Comparison of ENCODE assay signal across 8 cellular contexts in genomic region chr14:73725116-73726024, GRCh38. TPM values are rescaled to one million over a fixed set of nuclear protein-coding genes. Genes with fewer than 3 reads are reported as not detected.
DNase-seq lines count a peak whose midpoint lies in the region; ATAC-seq lines count a peak whose summit lies in the region.

No MANE protein-coding gene starts in this region.

- H3K9me3 Mint-ChIP-seq in T-helper 2 cell treated with Interferon-gamma antibody and Interleukin-4, amounts not matched to agents 5 μg/mL and 100 μg/mL, for 36 hours: no peaks in the 10 kb centered on the region
- H3K9me3 Mint-ChIP-seq in activated T-cell treated with anti-CD3 and anti-CD28 coated beads, Interleukin-2, amount 50 U/mL, for 72 hours: no peaks in the 10 kb centered on the region

- peaks cover 74% of the 10 kb centered on the region for H3K36me3 Mint-ChIP-seq in T-helper 2 cell treated with Interferon-gamma antibody and Interleukin-4, amounts not matched to agents 5 μg/mL and 100 μg/mL, for 36 hours (ENCODE audit: low read depth)
- H3K36me3 Mint-ChIP-seq in activated T-cell treated with anti-CD3 and anti-CD28 coated beads, Interleukin-2, amount 50 U/mL, for 72 hours (ENCODE audit: insufficient read depth in 2 of 2): peaks cover 13 to 43% of the 10 kb centered on the region in 2 donors

- peak; percentile 15 for DNase-seq in T-helper 2 cell treated with Interferon-gamma antibody and Interleukin-4, amounts not matched to agents 5 μg/mL and 100 μg/mL, for 36 hours (ENCODE audit: low spot score)
- DNase-seq in T-helper 2 cell (no peak), iris pigment epithelial cell (ENCODE audit: low read depth) (peak; percentile 66), substantia nigra (lab: John Stamatoyannopoulos, UW) (no peak), LoVo (ENCODE audit: low spot score) (no peak), DMS53 treated with DMSO at 0.1 percent for 48 hours (lab: John Stamatoyannopoulos, UW; ENCODE audit: unreplicated experiment) (no peak)
- no peak for DNase-seq in activated T-cell treated with anti-CD3 and anti-CD28 coated beads, Interleukin-2, amount 50 U/mL, for 72 hours

- peak in 1 of 2 donors; percentile 29 for ATAC-seq in activated T-cell treated with anti-CD3 and anti-CD28 coated beads, Interleukin-2, amount 50 U/mL, for 72 hours (replicated peaks in 1 of 2)
- ATAC-seq in GM18519 (IDR thresholded peaks at IDR 0.05; ENCODE audit: low FRiP score, unreplicated experiment): no peak

- no peaks in the 10 kb centered on the region for H3K27me3 Mint-ChIP-seq in T-helper 2 cell treated with Interferon-gamma antibody and Interleukin-4, amounts not matched to agents 5 μg/mL and 100 μg/mL, for 36 hours (ENCODE audit: low read depth)
- no peaks in the 10 kb centered on the region for H3K27me3 Mint-ChIP-seq in activated T-cell treated with anti-CD3 and anti-CD28 coated beads, Interleukin-2, amount 50 U/mL, for 72 hours (ENCODE audit: low read depth)

- H3K27ac ChIP-seq in substantia nigra (ENCODE audit: low read depth, low read length, poor library complexity, severe bottlenecking): peak overlapping the region; percentile 11

- peaks cover 30% of the 10 kb centered on the region for H3K4me1 Mint-ChIP-seq in T-helper 2 cell treated with Interferon-gamma antibody and Interleukin-4, amounts not matched to agents 5 μg/mL and 100 μg/mL, for 36 hours (ENCODE audit: low read depth)
- H3K4me1 Mint-ChIP-seq in activated T-cell treated with anti-CD3 and anti-CD28 coated beads, Interleukin-2, amount 50 U/mL, for 72 hours (ENCODE audit: low read depth): peaks cover 24% of the 10 kb centered on the region

- peak overlapping the region; percentile 62 for H3K27ac Mint-ChIP-seq in T-helper 2 cell treated with Interferon-gamma antibody and Interleukin-4, amounts not matched to agents 5 μg/mL and 100 μg/mL, for 36 hours
- H3K27ac Mint-ChIP-seq in activated T-cell treated with anti-CD3 and anti-CD28 coated beads, Interleukin-2, amount 50 U/mL, for 72 hours: peak overlapping the region; percentile 79

- H3K4me3 Mint-ChIP-seq in T-helper 2 cell treated with Interferon-gamma antibody and Interleukin-4, amounts not matched to agents 5 μg/mL and 100 μg/mL, for 36 hours: no peak overlapping the region
- peak overlapping the region in 1 of 2 donors; percentile 34 for H3K4me3 Mint-ChIP-seq in activated T-cell treated with anti-CD3 and anti-CD28 coated beads, Interleukin-2, amount 50 U/mL, for 72 hours

RNA-seq across cellular contexts. Expression of gene PNMA1, which starts 11.2 kb away (rescaled TPM):
- 10 to 100 TPM; 38.1 to 47.5 TPM for total RNA-seq in activated T-cell treated with anti-CD3 and anti-CD28 coated beads, Interleukin-2, amount 50 U/mL, for 72 hours

Comparison
In these comparisons a context has a peak if more than half of its experiments do, and no peak if none do; other contexts are left out.
1. DNase-seq: peak in T-helper 2 cell treated with Interferon-gamma antibody and Interleukin-4, amounts not matched to agents 5 μg/mL and 100 μg/mL, for 36 hours (single experiment) and iris pigment epithelial cell (single experiment); none in T-helper 2 cell (0 of 5), activated T-cell treated with anti-CD3 and anti-CD28 coated beads, Interleukin-2, amount 50 U/mL, for 72 hours (0 of 2), substantia nigra (0 of 49), LoVo (single experiment) and DMS53 treated with DMSO at 0.1 percent for 48 hours (single experiment).